Comparison of ENCODE assay signal across 10 cellular contexts in the genomic region with DNA sequence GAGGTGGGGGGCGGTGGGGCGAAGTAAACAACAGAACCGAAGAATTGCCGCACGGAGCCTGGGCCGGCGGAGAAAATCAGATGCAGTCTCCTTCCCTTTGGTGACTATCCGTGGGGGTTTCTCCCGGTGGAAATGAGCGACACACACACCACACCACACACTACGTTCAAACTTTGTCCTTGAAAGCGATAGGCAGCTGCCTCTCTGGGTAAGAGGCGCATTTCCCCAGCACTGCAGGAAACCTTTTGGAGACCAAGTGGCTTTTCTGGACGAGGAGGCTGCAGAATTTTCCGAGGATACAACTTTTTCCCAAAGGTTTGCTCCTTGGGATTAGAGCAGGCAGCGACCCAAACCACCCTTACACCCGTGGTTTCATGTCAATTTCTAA. TPM values are rescaled to one million over a fixed set of nuclear protein-coding genes. Genes with fewer than 3 reads are reported as not detected.
DNase-seq lines count a peak whose midpoint lies in the region; ATAC-seq, FAIRE-seq and TF ChIP-seq lines count a peak whose summit lies in the region.
"Had no signal": no experiment of that assay in that cellular context is flagged by ENCODE, and none has a peak within 500 bp of the region (broad histone marks: within the 10 kb centered on the region; RNA-seq: fewer than 3 reads in every experiment).

No MANE protein-coding gene starts in this region.

- no peaks in the 10 kb centered on the region for H3K9me3 Mint-ChIP-seq in CD4-positive, alpha-beta memory T cell
- H3K9me3 Mint-ChIP-seq in IgD-negative memory B cell, result peaks cover 0 to 5% (median 0%) of the 10 kb centered on the region in 3 donors

- 38% methylated on average over 17 of the region's 17 CpGs for WGBS in esophagus muscularis mucosa
- 6 to 9% methylated on average over 17 of the region's 17 CpGs for WGBS in pancreas, 2 donors

- H3K36me3 Mint-ChIP-seq in CD4-positive, alpha-beta memory T cell, result no peaks in the 10 kb centered on the region
- H3K36me3 Mint-ChIP-seq in IgD-negative memory B cell, result no peaks in the 10 kb centered on the region

- DNase-seq in CD4-positive, alpha-beta memory T cell, result no peak
- DNase-seq in esophagus muscularis mucosa (ENCODE audit: extremely low spot score) (no peak), pancreas (no peak), medulla oblongata (ENCODE audit: extremely low spot score) (no peak), NCI-H2029 (lab: John Stamatoyannopoulos, UW) (no peak), HEK293T (ENCODE audit: extremely low spot score) (no peak)
- DNase-seq: GOT3 had no signal

- POLR2A ChIA-PET in CD4-positive, alpha-beta memory T cell (lab: Charles Lee; ENCODE audit: partially characterized antibody), result no interaction called here
- POLR2A ChIA-PET in HEK293T (lab: Yijun Ruan, JAX), result no interaction called here

- TF ChIP-seq CTCF in esophagus muscularis mucosa (IDR thresholded peaks at IDR 0.05) (no peak), pancreas (IDR thresholded peaks at IDR 0.05) (no peak)

- H3K27ac ChIP-seq in CD4-positive, alpha-beta memory T cell (ENCODE audit: low read depth, low read length), result no peak overlapping the region
- H3K27ac ChIP-seq in esophagus muscularis mucosa (replicated peaks in 1 of 4) (peak overlapping the region; percentile 31 to 73 (median 50)), pancreas (no peak overlapping the region)

- no peak for FAIRE-seq in pancreas (lab: Jason Lieb, UNC)

- no peak overlapping the region for H3K4me3 ChIP-seq in CD4-positive, alpha-beta memory T cell (ENCODE audit: low read length in 2 of 2)
- H3K4me3 ChIP-seq in esophagus muscularis mucosa (peak overlapping the region; percentile 49 to 60 (median 52)), pancreas (peak overlapping the region in 3 of 4 donors; percentile 2 to 48 (median 16))

- H3K27me3 ChIP-seq in CD4-positive, alpha-beta memory T cell (ENCODE audit: insufficient read depth, low read length), result peaks cover 9% of the 10 kb centered on the region
- H3K27me3 ChIP-seq in esophagus muscularis mucosa (peaks cover 0 to 73% (median 5%) of the 10 kb centered on the region in 4 donors), pancreas (peaks cover 0 to 12% (median 0%) of the 10 kb centered on the region in 4 donors)

- H3K4me1 Mint-ChIP-seq in CD4-positive, alpha-beta memory T cell, result peaks cover 0 to 6% (median 0%) of the 10 kb centered on the region in 4 donors
- peaks cover under 1 to 1% (median under 1%) of the 10 kb centered on the region in 3 donors for H3K4me1 Mint-ChIP-seq in IgD-negative memory B cell

- no peaks in the 10 kb centered on the region for H3K9me3 ChIP-seq in CD4-positive, alpha-beta memory T cell (ENCODE audit: control insufficient read depth in 1 of 2, low read length in 2 of 2)
- H3K9me3 ChIP-seq in esophagus muscularis mucosa (no peaks in the 10 kb centered on the region), pancreas (no peaks in the 10 kb centered on the region)

- no peak for TF ChIP-seq EP300 in esophagus muscularis mucosa (IDR thresholded peaks at IDR 0.05)

- no peak for TF ChIP-seq POLR2A in esophagus muscularis mucosa (IDR thresholded peaks at IDR 0.05; ENCODE audit: low read depth)

- H3K27ac Mint-ChIP-seq in CD4-positive, alpha-beta memory T cell, result no peak overlapping the region
- no peak overlapping the region for H3K27ac Mint-ChIP-seq in IgD-negative memory B cell

- CTCF ChIA-PET in CD4-positive, alpha-beta memory T cell (lab: Charles Lee; ENCODE audit: partially characterized antibody), result no interaction called here
- CTCF ChIA-PET in HEK293T (lab: Yijun Ruan, JAX), result no interaction called here

- no peaks in the 10 kb centered on the region for H3K36me3 ChIP-seq in CD4-positive, alpha-beta memory T cell (ENCODE audit: insufficient read depth, low read length)
- H3K36me3 ChIP-seq in esophagus muscularis mucosa (no peaks in the 10 kb centered on the region), pancreas (no peaks in the 10 kb centered on the region)

- H3K27me3 Mint-ChIP-seq in CD4-positive, alpha-beta memory T cell, result peaks cover 22 to 36% of the 10 kb centered on the region in 2 donors
- H3K27me3 Mint-ChIP-seq in IgD-negative memory B cell, result peaks cover 33% of the 10 kb centered on the region

- peak in 1 of 4 donors; percentile 12 for ATAC-seq in pancreas
- ATAC-seq in GM21447 (IDR thresholded peaks at IDR 0.05; ENCODE audit: unreplicated experiment), result no peak

- peak overlapping the region in 5 of 8 donors; percentile 32 to 43 (median 39) for H3K4me3 Mint-ChIP-seq in CD4-positive, alpha-beta memory T cell
- H3K4me3 Mint-ChIP-seq in IgD-negative memory B cell, result peak overlapping the region in 3 of 4 donors; percentile 57 to 73 (median 57)

- peaks cover 13% of the 10 kb centered on the region for H3K4me1 ChIP-seq in CD4-positive, alpha-beta memory T cell (ENCODE audit: insufficient read depth, low read length)
- H3K4me1 ChIP-seq in esophagus muscularis mucosa (peaks cover 7 to 29% (median 27%) of the 10 kb centered on the region in 4 donors), pancreas (peaks cover 0 to 6% (median 5%) of the 10 kb centered on the region in 3 donors)

- intact Hi-C loops in CD4-positive, alpha-beta memory T cell (cut with micrococcal nuclease), result no loop called here
- intact Hi-C loops in esophagus muscularis mucosa (cut with DNase I), result no loop called here
- intact Hi-C loops in pancreas (cut with DNase I), result no loop called here

TF ChIP-seq in HEK293T, 16 proteins besides CTCF, POLR2A, EP300 and RAD21:
- TF ChIP-seq BHLHE40 (IDR thresholded peaks at IDR 0.05; ENCODE audit: borderline replicate concordance) (no peak), L3MBTL2 (conservative IDR thresholded peaks at IDR 0.05) (no peak), SP1 (IDR thresholded peaks at IDR 0.05) (no peak), HDGF (IDR thresholded peaks at IDR 0.05; ENCODE audit: borderline replicate concordance) (no peak), SUZ12 (IDR thresholded peaks at IDR 0.05) (no peak), ZNF384 (IDR thresholded peaks at IDR 0.05) (no peak), CTBP1 (IDR thresholded peaks at IDR 0.05; ENCODE audit: borderline replicate concordance) (no peak)

RNA-seq across cellular contexts. Expression of gene FLT1, which starts 38.1 kb away (rescaled TPM):
- total RNA-seq in CD4-positive, alpha-beta memory T cell, result under 1 TPM; 0.25 to 0.26 TPM
- under 1 TPM in 1 of 2 donors, not detected in 1; 0.15 TPM for polyA plus RNA-seq in CD4-positive, alpha-beta memory T cell
- polyA plus RNA-seq in IgD-negative memory B cell, result 0.26 TPM
- total RNA-seq in esophagus muscularis mucosa, result 10 to 100 TPM; 12.5 to 46.2 (median 31.3) TPM
- 10 to 100 TPM in 2 of 6 donors, 1 to 10 TPM in 4; 4.4 to 12.7 (median 8.8) TPM for total RNA-seq in pancreas
- polyA plus RNA-seq in pancreas, result 1 to 10 TPM; 1.1 to 8.0 TPM
- total RNA-seq: LHCN-M2 had no signal

Comparison
In these comparisons a context has a peak if more than half of its experiments do, and no peak if none do; other contexts are left out.
1. H3K27ac ChIP-seq: peak in esophagus muscularis mucosa (4 of 4); none in CD4-positive, alpha-beta memory T cell (single experiment) and pancreas (0 of 4).
2. H3K4me3 ChIP-seq: peak in esophagus muscularis mucosa (4 of 4) and pancreas (3 of 4); none in CD4-positive, alpha-beta memory T cell (0 of 2).
3. RNA of gene FLT1, which starts 38.1 kb away (total RNA-seq): 12.5 to 46.2 TPM in esophagus muscularis mucosa and 4.4 to 12.7 TPM in pancreas; 0.25 to 0.26 TPM in CD4-positive, alpha-beta memory T cell; every median in the first group is over 4 times any median in the second.